In genomic region chr21:26844258-26845065, GRCh38 we compare ENCODE assay signal across 1 cellular context.
A peak's percentile ranks its signal among the peaks of the same experiment; 100 is the strongest.
TF ChIP-seq lines count a peak whose summit lies in the region.

No MANE protein-coding gene starts in this region.

TF ChIP-seq in IMR-90, 13 proteins besides CTCF, POLR2A, EP300 and RAD21 (continued from another document):
- TF ChIP-seq, protein P1, sequence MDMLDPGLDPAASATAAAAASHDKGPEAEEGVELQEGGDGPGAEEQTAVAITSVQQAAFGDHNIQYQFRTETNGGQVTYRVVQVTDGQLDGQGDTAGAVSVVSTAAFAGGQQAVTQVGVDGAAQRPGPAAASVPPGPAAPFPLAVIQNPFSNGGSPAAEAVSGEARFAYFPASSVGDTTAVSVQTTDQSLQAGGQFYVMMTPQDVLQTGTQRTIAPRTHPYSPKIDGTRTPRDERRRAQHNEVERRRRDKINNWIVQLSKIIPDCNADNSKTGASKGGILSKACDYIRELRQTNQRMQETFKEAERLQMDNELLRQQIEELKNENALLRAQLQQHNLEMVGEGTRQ (IDR thresholded peaks at IDR 0.05; ENCODE audit: low read depth, low read length): peak; percentile 6; the same call in 1 of the 2 replicates
- TF ChIP-seq RCOR1 (IDR thresholded peaks at IDR 0.05; ENCODE audit: insufficient replicate concordance, low read length) (no peak), MAZ (IDR thresholded peaks at IDR 0.05; ENCODE audit: borderline replicate concordance, low read depth, low read length) (no peak), CHD1 (IDR thresholded peaks at IDR 0.05; ENCODE audit: low read depth, low read length) (peak; percentile 73; the same call in 1 of the 2 replicates), MAFK (IDR thresholded peaks at IDR 0.05; ENCODE audit: low read depth, low read length) (no peak), FOS (IDR thresholded peaks at IDR 0.05; ENCODE audit: low read depth, low read length) (no peak), MXI1 (IDR thresholded peaks at IDR 0.05; ENCODE audit: borderline replicate concordance, low read depth, low read length) (peak; percentile 49; the same call in 1 of the 2 replicates), CEBPB (IDR thresholded peaks at IDR 0.05; ENCODE audit: low read depth, low read length) (no peak)
TF ChIP-seq in IMR-90: peak in this region for 4.
